Comparison of ENCODE assay signal across 11 cellular contexts in the genomic region with DNA sequence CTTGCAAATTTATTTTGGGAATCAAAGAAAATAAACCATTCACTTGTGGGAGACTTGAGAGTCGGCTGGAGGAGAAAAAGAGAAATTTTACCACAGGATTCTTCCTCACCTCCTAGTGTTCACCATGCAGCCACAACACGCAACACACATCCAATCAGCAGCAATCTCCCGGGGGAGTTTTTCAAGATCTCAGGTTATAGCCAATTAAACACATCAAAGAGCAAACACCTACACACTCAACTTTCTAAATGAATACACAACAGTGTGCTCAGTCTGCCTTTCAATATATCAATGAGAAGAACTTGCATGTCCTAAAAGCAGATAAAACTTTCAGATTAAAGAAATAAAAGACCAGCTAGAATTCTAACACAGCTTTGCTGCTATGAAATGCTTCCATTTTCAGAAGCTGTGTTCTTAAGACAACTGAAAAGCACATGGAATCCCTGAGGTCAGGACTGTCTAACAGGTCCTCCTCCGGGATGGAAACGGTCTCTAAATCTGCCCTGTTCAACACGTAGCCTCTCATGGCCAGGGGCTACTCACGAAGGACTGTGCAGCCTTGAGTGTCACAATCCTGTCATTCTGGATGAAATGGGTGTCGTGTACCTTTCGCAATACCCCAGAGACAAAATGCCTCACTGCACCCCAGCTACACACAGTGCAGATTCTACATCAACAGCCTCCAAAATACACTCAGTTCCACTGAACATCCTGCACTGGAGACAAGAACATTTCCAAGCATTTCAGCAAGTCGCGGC.
DNase-seq lines count a peak whose midpoint lies in the region; ATAC-seq and TF ChIP-seq lines count a peak whose summit lies in the region.
"Had no signal": no experiment of that assay in that cellular context is flagged by ENCODE, and none has a peak within 500 bp of the region (broad histone marks: within the 10 kb centered on the region; RNA-seq: fewer than 3 reads in every experiment).

No MANE protein-coding gene starts in this region.

- no peaks in the 10 kb centered on the region for H3K27me3 Mint-ChIP-seq in activated naive CD4-positive, alpha-beta T cell treated with anti-CD3 and anti-CD28 coated beads, Interleukin-2, amount 50 U/mL, for 24 hours
- peaks cover 44 to 50% of the 10 kb centered on the region in 2 donors for H3K27me3 Mint-ChIP-seq in effector memory CD8-positive, alpha-beta T cell

- H3K4me1 Mint-ChIP-seq in activated naive CD4-positive, alpha-beta T cell treated with anti-CD3 and anti-CD28 coated beads, Interleukin-2, amount 50 U/mL, for 24 hours = peaks cover 77% of the 10 kb centered on the region
- peaks cover 3 to 26% of the 10 kb centered on the region in 2 donors for H3K4me1 Mint-ChIP-seq in effector memory CD8-positive, alpha-beta T cell (ENCODE audit: low read depth in 2 of 2)

- no peak for DNase-seq in activated naive CD4-positive, alpha-beta T cell (lab: John Stamatoyannopoulos, UW)
- peak in 1 of 2 experiments; percentile 27 for DNase-seq in SJSA1 (ENCODE audit: low read depth in 1 of 2, low spot score in 2 of 2)
- DNase-seq in upper lobe of right lung = no peak
- no peak for DNase-seq in NCI-H128 (lab: John Stamatoyannopoulos, UW; ENCODE audit: unreplicated experiment)
- no peak for DNase-seq in effector memory CD8-positive, alpha-beta T cell
- DNase-seq: KG1, PC-3 had no signal

- peak overlapping the region; percentile 87 for H3K27ac ChIP-seq in SJSA1
- no peak overlapping the region for H3K27ac ChIP-seq in upper lobe of right lung
- H3K27ac ChIP-seq: C4-2B had no signal

- no peak for TF ChIP-seq CTCF in upper lobe of right lung (IDR thresholded peaks at IDR 0.05)

- no peaks in the 10 kb centered on the region for H3K9me3 Mint-ChIP-seq in activated naive CD4-positive, alpha-beta T cell treated with anti-CD3 and anti-CD28 coated beads, Interleukin-2, amount 50 U/mL, for 24 hours
- H3K9me3 Mint-ChIP-seq in effector memory CD8-positive, alpha-beta T cell = no peaks in the 10 kb centered on the region

- H3K9me3 ChIP-seq in SJSA1 (replicated peaks) (no peaks in the 10 kb centered on the region), upper lobe of right lung (no peaks in the 10 kb centered on the region)

- no peaks in the 10 kb centered on the region for H3K27me3 ChIP-seq in SJSA1 (replicated peaks)
- H3K27me3 ChIP-seq in upper lobe of right lung = no peaks in the 10 kb centered on the region

- H3K36me3 Mint-ChIP-seq in activated naive CD4-positive, alpha-beta T cell treated with anti-CD3 and anti-CD28 coated beads, Interleukin-2, amount 50 U/mL, for 24 hours = peaks cover 13% of the 10 kb centered on the region
- no peaks in the 10 kb centered on the region for H3K36me3 Mint-ChIP-seq in effector memory CD8-positive, alpha-beta T cell (ENCODE audit: insufficient read depth)

- ATAC-seq in HG02759 (IDR thresholded peaks at IDR 0.05; ENCODE audit: unreplicated experiment) = peak; percentile 90
- ATAC-seq in upper lobe of right lung = peak; percentile 18
- ATAC-seq in HG03025 (IDR thresholded peaks at IDR 0.05; ENCODE audit: low FRiP score, unreplicated experiment) = no peak
- no peak for ATAC-seq in effector memory CD8-positive, alpha-beta T cell (replicated peaks)
- ATAC-seq: PC-3 had no signal

- intact Hi-C loops in upper lobe of right lung (cut with DNase I) = no loop called here

- no peak overlapping the region for H3K4me3 ChIP-seq in SJSA1
- no peak overlapping the region for H3K4me3 ChIP-seq in upper lobe of right lung

- peaks cover 45% of the 10 kb centered on the region for H3K4me1 ChIP-seq in SJSA1 (replicated peaks)
- peaks cover 3% of the 10 kb centered on the region for H3K4me1 ChIP-seq in upper lobe of right lung

- no peak overlapping the region for H3K27ac Mint-ChIP-seq in activated naive CD4-positive, alpha-beta T cell treated with anti-CD3 and anti-CD28 coated beads, Interleukin-2, amount 50 U/mL, for 24 hours
- no peak overlapping the region for H3K27ac Mint-ChIP-seq in effector memory CD8-positive, alpha-beta T cell

- H3K36me3 ChIP-seq in SJSA1 = 0 out of 2 replicates have a peak, but pooled peaks cover 8% of the 10 kb centered on the region
- no peaks in the 10 kb centered on the region for H3K36me3 ChIP-seq in upper lobe of right lung

- H3K4me3 Mint-ChIP-seq in activated naive CD4-positive, alpha-beta T cell treated with anti-CD3 and anti-CD28 coated beads, Interleukin-2, amount 50 U/mL, for 24 hours = peak overlapping the region; percentile 36
- H3K4me3 Mint-ChIP-seq in effector memory CD8-positive, alpha-beta T cell = no peak overlapping the region

Comparison
In these comparisons a context has a peak if more than half of its experiments do, and no peak if none do; other contexts are left out.
1. ATAC-seq: peak in HG02759 (single experiment) and upper lobe of right lung (single experiment); none in HG03025 (single experiment) and effector memory CD8-positive, alpha-beta T cell (single experiment).